In the genomic region with DNA sequence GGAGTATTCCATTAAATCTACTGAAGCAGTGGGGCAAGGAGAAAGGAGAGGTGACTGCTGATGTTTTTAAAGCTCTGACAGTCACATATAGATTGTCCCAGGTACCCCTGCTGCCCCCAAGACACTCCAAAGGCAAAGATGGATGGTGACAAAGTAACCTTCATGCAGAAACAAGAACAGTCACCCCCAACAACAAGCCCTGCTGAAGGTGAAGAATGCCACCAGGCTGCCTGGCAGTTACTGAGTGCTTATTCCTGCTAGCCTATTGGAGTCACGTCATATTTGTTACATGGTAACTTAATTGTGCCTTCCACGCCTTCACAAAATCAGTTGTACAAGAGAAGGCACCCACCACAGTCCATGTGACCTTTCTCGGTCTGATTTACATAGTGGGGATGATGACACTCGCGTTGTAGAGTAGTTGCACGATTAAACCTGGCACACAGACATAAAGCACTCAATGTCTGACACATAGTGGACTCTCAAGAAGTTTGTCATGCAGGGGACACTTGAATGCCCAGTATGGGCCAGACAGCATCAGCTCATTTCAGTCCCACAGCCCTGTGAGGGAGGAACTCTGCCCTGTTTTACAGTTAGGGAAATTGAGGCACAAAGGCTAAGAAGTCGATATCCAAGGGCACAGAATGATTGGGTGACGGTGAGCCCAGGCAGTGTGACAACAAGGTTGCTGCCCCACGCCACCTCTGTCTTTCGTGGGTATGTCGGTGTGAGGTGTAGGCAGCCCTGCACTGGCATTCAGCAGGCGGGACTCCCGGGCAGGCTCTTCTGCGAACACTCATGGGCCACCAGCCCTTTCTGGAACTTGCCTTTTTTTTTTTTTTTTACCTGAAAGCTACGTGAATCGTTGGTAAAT, we compare ENCODE assay signal across 11 cellular contexts.
A peak's percentile ranks its signal among the peaks of the same experiment; 100 is the strongest.
DNase-seq lines count a peak whose midpoint lies in the region; ATAC-seq and TF ChIP-seq lines count a peak whose summit lies in the region.
"Had no signal": no experiment of that assay in that cellular context is flagged by ENCODE, and none has a peak within 500 bp of the region (broad histone marks: within the 10 kb centered on the region; RNA-seq: fewer than 3 reads in every experiment).

No MANE protein-coding gene starts in this region.

- no peaks in the 10 kb centered on the region for H3K27me3 ChIP-seq in sigmoid colon
- H3K27me3 ChIP-seq: foreskin keratinocyte had no signal

- no peak for TF ChIP-seq EP300 in sigmoid colon (IDR thresholded peaks at IDR 0.05)

- H3K4me3 ChIP-seq in sigmoid colon, result no peak overlapping the region

- peaks cover 2% of the 10 kb centered on the region for H3K36me3 Mint-ChIP-seq in activated naive CD4-positive, alpha-beta T cell treated with anti-CD3 and anti-CD28 coated beads, Interleukin-2, amount 50 U/mL, for 24 hours

- H3K4me1 Mint-ChIP-seq in activated naive CD4-positive, alpha-beta T cell treated with anti-CD3 and anti-CD28 coated beads, Interleukin-2, amount 50 U/mL, for 24 hours, result peaks cover 42% of the 10 kb centered on the region

- 75 to 82% methylated on average over 16 of the region's 16 CpGs for WGBS in sigmoid colon, 2 donors

- no peak for TF ChIP-seq CTCF in sigmoid colon (IDR thresholded peaks at IDR 0.05)

- peak; percentile 33 to 40 for DNase-seq in stimulated activated CD8-positive, alpha-beta memory T cell treated with anti-CD3 and anti-CD28 coated beads, Interleukin-2, amount 100 ng/mL, for 48 hours (ENCODE audit: low read depth in 2 of 2)
- DNase-seq in NCI-H526 treated with DMSO at 0.1 percent for 48 hours (lab: John Stamatoyannopoulos, UW), result no peak
- no peak for DNase-seq in middle frontal gyrus (ENCODE audit: extremely low spot score, low spot score)
- DNase-seq in sigmoid colon, result no peak
- no peak for DNase-seq in NCI-H69 (lab: John Stamatoyannopoulos, UW)
- DNase-seq: NCI-H2171 had no signal

- peak overlapping the region; percentile 47 for H3K4me3 Mint-ChIP-seq in activated naive CD4-positive, alpha-beta T cell treated with anti-CD3 and anti-CD28 coated beads, Interleukin-2, amount 50 U/mL, for 24 hours
- H3K4me3 Mint-ChIP-seq: neural crest cell had no signal

- no peak overlapping the region for H3K27ac Mint-ChIP-seq in activated naive CD4-positive, alpha-beta T cell treated with anti-CD3 and anti-CD28 coated beads, Interleukin-2, amount 50 U/mL, for 24 hours

- H3K36me3 ChIP-seq in sigmoid colon, result peaks cover 0 to 4% (median 0%) of the 10 kb centered on the region in 4 donors

- H3K27me3 Mint-ChIP-seq in activated naive CD4-positive, alpha-beta T cell treated with anti-CD3 and anti-CD28 coated beads, Interleukin-2, amount 50 U/mL, for 24 hours, result no peaks in the 10 kb centered on the region

- no peak for TF ChIP-seq POLR2A in sigmoid colon (IDR thresholded peaks at IDR 0.05)

- ATAC-seq in GM21360 (IDR thresholded peaks at IDR 0.05; ENCODE audit: unreplicated experiment) (peak; percentile 8), HG03378 (IDR thresholded peaks at IDR 0.05; ENCODE audit: unreplicated experiment) (peak; percentile 28)

- intact Hi-C loops in sigmoid colon (cut with DNase I), result loop anchor here (2.0 to 5.0 kb wide), 2 partner anchors 127 to 397 kb away; no protein-coding TSS in a partner anchor

- H3K4me1 ChIP-seq in sigmoid colon, result peaks cover 0 to 21% (median 10%) of the 10 kb centered on the region in 4 donors
- H3K4me1 ChIP-seq: foreskin keratinocyte had no signal

- no peaks in the 10 kb centered on the region for H3K9me3 ChIP-seq in sigmoid colon

- peak overlapping the region in 1 of 4 donors; percentile 38 for H3K27ac ChIP-seq in sigmoid colon
- H3K27ac ChIP-seq: foreskin keratinocyte had no signal

- H3K9me3 Mint-ChIP-seq in activated naive CD4-positive, alpha-beta T cell treated with anti-CD3 and anti-CD28 coated beads, Interleukin-2, amount 50 U/mL, for 24 hours, result no peaks in the 10 kb centered on the region
- H3K9me3 Mint-ChIP-seq: neural crest cell had no signal

Comparison
In these comparisons a context has a peak if more than half of its experiments do, and no peak if none do; other contexts are left out.
1. DNase-seq: peak in stimulated activated CD8-positive, alpha-beta memory T cell treated with anti-CD3 and anti-CD28 coated beads, Interleukin-2, amount 100 ng/mL, for 48 hours (2 of 2); none in NCI-H526 treated with DMSO at 0.1 percent for 48 hours (single experiment), middle frontal gyrus (single experiment), sigmoid colon (single experiment) and NCI-H69 (single experiment).